Comparison of ENCODE assay signal across 1 cellular context in genomic region chr4:88592600-88593448, GRCh38.
A peak's percentile ranks its signal among the peaks of the same experiment; 100 is the strongest.
TF ChIP-seq lines count a peak whose summit lies in the region.

No MANE protein-coding gene starts in this region.

TF ChIP-seq in K562, 482 proteins besides CTCF, POLR2A, EP300 and RAD21 (continued from another document):
- TF ChIP-seq STAT6 (CRISPR knock-in tag; IDR thresholded peaks at IDR 0.05) (no peak), SAFB (IDR thresholded peaks at IDR 0.05; ENCODE audit: borderline replicate concordance, low read depth, low read length) (peak; percentile 58; the same call in 1 of the 2 replicates)
